Comparison of ENCODE assay signal across 8 cellular contexts in the genomic region with DNA sequence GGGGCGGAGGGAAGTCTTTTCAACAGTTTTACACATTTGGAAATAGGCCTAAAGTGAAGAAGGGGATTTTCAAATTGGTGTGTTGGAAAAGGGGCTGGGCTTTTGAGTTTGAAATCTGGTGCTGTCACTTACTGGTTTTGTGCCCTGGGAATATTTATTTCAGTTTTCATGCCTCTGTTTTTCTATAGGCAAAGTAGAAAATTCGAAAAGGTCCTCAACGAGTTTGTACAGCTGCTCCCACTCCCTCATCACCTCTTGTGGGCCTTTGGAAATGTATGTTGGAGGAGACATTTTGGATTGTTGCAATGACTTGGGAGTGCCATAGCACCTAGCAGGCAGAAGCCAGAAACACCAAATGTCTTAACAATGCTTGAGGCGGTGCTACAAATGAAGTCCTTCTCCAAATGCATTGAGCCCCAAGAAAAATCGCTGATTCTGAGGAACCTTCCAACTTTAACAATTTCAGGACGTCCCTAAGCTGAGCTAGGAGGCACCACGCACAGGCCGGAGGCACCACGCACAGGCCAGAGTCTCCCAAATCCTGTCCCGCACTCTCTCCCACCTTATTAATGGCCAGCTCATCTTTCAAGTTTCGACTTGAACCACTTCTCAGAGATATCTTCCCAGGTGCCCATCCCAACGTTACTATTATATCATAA. TPM values are rescaled to one million over a fixed set of nuclear protein-coding genes. Genes with fewer than 3 reads are reported as not detected.
A peak's percentile ranks its signal among the peaks of the same experiment; 100 is the strongest.
DNase-seq lines count a peak whose midpoint lies in the region; ATAC-seq, FAIRE-seq and TF ChIP-seq lines count a peak whose summit lies in the region.

No MANE protein-coding gene starts in this region.

- peak overlapping the region; percentile 98 for H3K27ac ChIP-seq in A549
- H3K27ac ChIP-seq in HUES64 (ENCODE audit: low read depth, low read length): no peak overlapping the region; the same call in 1 of the 2 replicates
- peak overlapping the region; percentile 88 to 89 for H3K27ac ChIP-seq in mucosa of rectum (ENCODE audit: low read depth in 2 of 2, low read length in 2 of 2)

- TF ChIP-seq CTCF in A549 (IDR thresholded peaks at IDR 0.05) (no peak), chondrocyte (IDR thresholded peaks at IDR 0.05) (no peak)

- peaks cover 11% of the 10 kb centered on the region; the same call in 2 of the 3 replicates for H3K4me1 ChIP-seq in A549
- peaks cover 6% of the 10 kb centered on the region for H3K4me1 ChIP-seq in HUES64 (ENCODE audit: insufficient read depth, low read length)
- peaks cover 10% of the 10 kb centered on the region in 2 donors for H3K4me1 ChIP-seq in mucosa of rectum (ENCODE audit: control insufficient read depth in 2 of 2, insufficient read depth in 2 of 2, low read length in 2 of 2)

- H3K9me3 Mint-ChIP-seq in chondrocyte (ENCODE audit: low read depth): no peaks in the 10 kb centered on the region

- peak overlapping the region; percentile 89 for H3K27ac Mint-ChIP-seq in chondrocyte (ENCODE audit: unreplicated experiment)

- 68% methylated on average over 12 of the region's 12 CpGs for WGBS in A549 (ENCODE audit: missing lambda C conversion rate)
- WGBS in HUES64: 94% methylated on average over 12 of the region's 12 CpGs

- no peaks in the 10 kb centered on the region for H3K27me3 Mint-ChIP-seq in chondrocyte (ENCODE audit: low read depth)

- H3K9me3 ChIP-seq in A549 (no peaks in the 10 kb centered on the region), HUES64 (ENCODE audit: insufficient read depth, low read depth, low read length) (peaks cover 5% of the 10 kb centered on the region; the same call in 1 of the 2 replicates), mucosa of rectum (ENCODE audit: control insufficient read depth in 2 of 2, low read length in 2 of 2) (no peaks in the 10 kb centered on the region)

- no peak for FAIRE-seq in A549 (lab: Jason Lieb, UNC)

- no peak for TF ChIP-seq RAD21 in A549 (conservative IDR thresholded peaks at IDR 0.05 in 1 of 2, IDR thresholded peaks at IDR 0.05 in 1 of 2)

- H3K4me3 Mint-ChIP-seq in chondrocyte (ENCODE audit: unreplicated experiment): peak overlapping the region; percentile 84

- CTCF ChIA-PET in A549 (lab: Yijun Ruan, JAX): interaction anchor here (1.0 to 3.3 kb wide), 9 partner anchors 9 to 154 kb away, joined by 3 to 21 read pairs (median 5); no protein-coding TSS in a partner anchor

- POLR2A ChIA-PET in A549 (lab: Yijun Ruan, JAX): interaction anchor here (0.5 to 2.0 kb wide), 8 partner anchors 10 to 428 kb away, joined by 4 to 10 read pairs (median 4); no protein-coding TSS in a partner anchor

- H3K4me2 ChIP-seq in A549: peak overlapping the region; percentile 90

- H3K4me3 ChIP-seq in A549: peak overlapping the region; percentile 80
- peak overlapping the region; percentile 98 for H3K4me3 ChIP-seq in HUES64 (ENCODE audit: low read length)
- peak overlapping the region; percentile 95 for H3K4me3 ChIP-seq in mucosa of rectum (ENCODE audit: low read length in 2 of 2)

- TF ChIP-seq POLR2A in A549 (IDR thresholded peaks at IDR 0.05; ENCODE audit: low read length): no peak

- peaks cover 38% of the 10 kb centered on the region for H3K4me1 Mint-ChIP-seq in chondrocyte (ENCODE audit: low read depth)

- H3K9ac ChIP-seq in HUES64 (ENCODE audit: low read depth, low read length) (peak overlapping the region; percentile 96), mucosa of rectum (ENCODE audit: low read depth in 1 of 2, low read length in 2 of 2) (peak overlapping the region; percentile 97)

- TF ChIP-seq EP300 in A549 (IDR thresholded peaks at IDR 0.05): no peak

- H3K36me3 Mint-ChIP-seq in chondrocyte (ENCODE audit: low read depth): peaks cover 8% of the 10 kb centered on the region

- peaks cover 43% of the 10 kb centered on the region for H3K27me3 ChIP-seq in HUES64 (ENCODE audit: insufficient read depth, low read length)
- no peaks in the 10 kb centered on the region for H3K27me3 ChIP-seq in mucosa of rectum (ENCODE audit: control insufficient read depth in 2 of 2, insufficient read depth in 2 of 2, low read length in 2 of 2)

- DNase-seq in A549 (ENCODE audit: low read depth in 1 of 2, low spot score in 1 of 2) (peak in 1 of 2 experiments; percentile 8), chondrocyte (ENCODE audit: low spot score) (no peak), AG20443 (ENCODE audit: low spot score) (no peak), HT-29 (ENCODE audit: low spot score) (no peak)

- ATAC-seq in A549 (peak; percentile 21 to 24; a peak in 5 of 6 replicates), GM21367 (IDR thresholded peaks at IDR 0.05; ENCODE audit: unreplicated experiment) (no peak), HG03439 (IDR thresholded peaks at IDR 0.05; ENCODE audit: unreplicated experiment) (no peak)

- peaks cover 20% of the 10 kb centered on the region for H3K36me3 ChIP-seq in HUES64 (ENCODE audit: insufficient read depth, low read length)
- peaks cover 9 to 10% of the 10 kb centered on the region in 2 donors for H3K36me3 ChIP-seq in mucosa of rectum (ENCODE audit: control insufficient read depth in 2 of 2, insufficient read depth in 2 of 2, low read length in 2 of 2)

TF ChIP-seq in A549, 52 proteins besides CTCF, POLR2A, EP300 and RAD21:
- TF ChIP-seq MAX (IDR thresholded peaks at IDR 0.05) (no peak), ATOH8 (CRISPR knock-in tag; IDR thresholded peaks at IDR 0.05; ENCODE audit: low read depth) (no peak), CEBPB (IDR thresholded peaks at IDR 0.05) (no peak), HEYL (CRISPR knock-in tag; IDR thresholded peaks at IDR 0.05) (no peak), JUN (IDR thresholded peaks at IDR 0.05) (no peak), HOXA7 (CRISPR knock-in tag; IDR thresholded peaks at IDR 0.05) (no peak), ZNF302 (CRISPR knock-in tag; IDR thresholded peaks at IDR 0.05) (no peak), BHLHE40 (IDR thresholded peaks at IDR 0.05; ENCODE audit: low read depth, low read length) (no peak), MAFK (IDR thresholded peaks at IDR 0.05; ENCODE audit: partially characterized antibody) (no peak), TP53 (CRISPR knock-in tag; IDR thresholded peaks at IDR 0.05) (no peak), RCOR1 (IDR thresholded peaks at IDR 0.05; ENCODE audit: low read depth, low read length) (no peak), ZSCAN20 (CRISPR knock-in tag; IDR thresholded peaks at IDR 0.05) (no peak), ZFP36 (IDR thresholded peaks at IDR 0.05; ENCODE audit: borderline replicate concordance, partially characterized antibody) (no peak)
TF ChIP-seq in A549: peak in this region for 0.

RNA-seq across cellular contexts. Expression of gene POLR2M, which starts 0.6 kb away (rescaled TPM):
- polyA plus RNA-seq in A549 (2011; rRNA removed) (99.6 and 107 TPM in 2 replicates), A549 (2017; fragmentation: RNase III; extraction: RNeasy Plus Mini Kit Qiagen cat#74134 plus additional on column Dnase treatment) (63.2 to 67.9 TPM (median 65.0 TPM) in 3 replicates)
- polyA plus RNA-seq in A549 (2012; cell fraction: cytosol; rRNA removed): 221 and 353 TPM in 2 replicates
- 4.5 and 4.7 TPM in 2 replicates for polyA plus RNA-seq in A549 (2012; cell fraction: nucleus; rRNA removed)
- 76.4 and 92.3 TPM in 2 replicates for polyA minus RNA-seq in A549 (2011; rRNA and poly(A)+ RNA removed)
- 28.0 TPM for polyA plus RNA-seq in HUES64 (2013, experiment 1 of 2)
- polyA plus RNA-seq in HUES64 (2013, experiment 2 of 2): 32.5 TPM
- total RNA-seq in chondrocyte: 72.1 to 94.2 TPM (median 88.3 TPM) in 3 replicates
- total RNA-seq in HT-29 (2014; rRNA removed; shearing (Covaris generic)): 556 and 597 TPM in 2 replicates

Comparison
In these comparisons a context has a peak if more than half of its experiments do, and no peak if none do; other contexts are left out.
1. ATAC-seq: peak in A549 (2 of 2); none in GM21367 (single experiment) and HG03439 (single experiment).
2. Peak in every context shown above with its lines, with median percentiles within 50 percentile points of each other: H3K4me3 ChIP-seq.